Comparison of ENCODE assay signal across 8 cellular contexts in the genomic region with DNA sequence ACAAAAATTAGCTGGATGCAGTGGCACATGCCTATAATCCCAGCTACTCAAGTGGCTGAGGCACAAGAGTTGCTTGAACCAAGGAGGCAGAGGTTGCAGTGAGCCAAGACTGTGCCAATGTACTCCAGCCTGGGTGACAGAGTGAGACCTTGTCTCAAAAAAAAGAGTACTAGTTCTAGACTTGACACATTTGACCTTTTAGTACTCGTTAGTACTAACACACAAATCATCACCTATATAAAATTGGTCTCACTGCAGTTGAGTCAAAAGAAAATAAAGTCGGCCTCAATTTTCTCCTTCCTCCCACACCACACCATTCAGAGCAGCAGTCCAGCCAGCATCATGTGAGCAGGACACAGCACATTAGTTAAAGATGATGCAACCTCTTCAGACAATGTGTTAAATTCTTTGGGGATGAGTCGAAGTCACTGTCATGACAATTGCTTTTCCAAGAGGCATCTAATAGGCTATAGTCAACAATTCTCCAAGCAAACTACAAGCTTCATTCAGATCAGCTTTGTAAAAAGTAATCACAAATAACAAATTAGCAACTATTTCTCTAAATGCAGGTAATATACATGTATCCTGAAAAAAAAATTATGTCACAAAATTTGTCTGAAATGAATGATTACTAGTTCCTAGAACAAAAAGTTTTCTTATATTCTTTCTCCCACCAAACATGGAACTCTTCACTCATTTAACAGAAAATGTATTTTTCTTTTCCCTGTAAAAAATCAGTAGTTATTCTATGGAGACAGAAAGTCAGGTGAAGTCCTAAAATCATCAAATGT. TPM values are rescaled to one million over a fixed set of nuclear protein-coding genes. Genes with fewer than 3 reads are reported as not detected.
A peak's percentile ranks its signal among the peaks of the same experiment; 100 is the strongest.
DNase-seq lines count a peak whose midpoint lies in the region; ATAC-seq, FAIRE-seq and TF ChIP-seq lines count a peak whose summit lies in the region.
"Had no signal": no experiment of that assay in that cellular context is flagged by ENCODE, and none has a peak within 500 bp of the region (broad histone marks: within the 10 kb centered on the region; RNA-seq: fewer than 3 reads in every experiment).

No MANE protein-coding gene starts in this region.

- H3K4me1 Mint-ChIP-seq in naive thymus-derived CD4-positive, alpha-beta T cell: peaks cover 8 to 29% (median 16%) of the 10 kb centered on the region in 7 donors

- ATAC-seq in esophagus mucosa: peak; percentile 89
- ATAC-seq in naive thymus-derived CD4-positive, alpha-beta T cell: no peak
- ATAC-seq in HG03196 (IDR thresholded peaks at IDR 0.05; ENCODE audit: unreplicated experiment): no peak
- no peak for ATAC-seq in HG03095 (IDR thresholded peaks at IDR 0.05; ENCODE audit: unreplicated experiment)
- no peak for ATAC-seq in HG02623 (IDR thresholded peaks at IDR 0.05; ENCODE audit: unreplicated experiment)

- peak overlapping the region in 5 of 9 donors; percentile 5 to 67 (median 22) for H3K27ac Mint-ChIP-seq in naive thymus-derived CD4-positive, alpha-beta T cell

- no peak overlapping the region for H3K4me3 ChIP-seq in naive thymus-derived CD4-positive, alpha-beta T cell (ENCODE audit: low read length)

- H3K27me3 Mint-ChIP-seq in naive thymus-derived CD4-positive, alpha-beta T cell: no peaks in the 10 kb centered on the region

- POLR2A ChIA-PET in naive thymus-derived CD4-positive, alpha-beta T cell (lab: Charles Lee): no interaction called here

- no peaks in the 10 kb centered on the region for H3K4me1 ChIP-seq in naive thymus-derived CD4-positive, alpha-beta T cell (ENCODE audit: control insufficient read depth in 2 of 2, insufficient read depth in 2 of 2, low read length in 2 of 2)

- TF ChIP-seq POLR2A in H54 (IDR thresholded peaks at IDR 0.05; ENCODE audit: low read depth, low read length): no peak

- no peaks in the 10 kb centered on the region for H3K9me3 Mint-ChIP-seq in naive thymus-derived CD4-positive, alpha-beta T cell

- H3K36me3 Mint-ChIP-seq in naive thymus-derived CD4-positive, alpha-beta T cell: peaks cover 0 to 28% (median 13%) of the 10 kb centered on the region in 5 donors

- peak; percentile 94 for FAIRE-seq in H54 (lab: Jason Lieb, UNC)

- H3K36me3 ChIP-seq in naive thymus-derived CD4-positive, alpha-beta T cell (ENCODE audit: control insufficient read depth in 2 of 3, insufficient read depth in 3 of 3, low read length in 3 of 3): peaks cover 0 to 13% (median 5%) of the 10 kb centered on the region in 3 experiments

- CTCF ChIA-PET in naive thymus-derived CD4-positive, alpha-beta T cell (lab: Charles Lee): no interaction called here

- peak; percentile 52 for DNase-seq in H54 (ENCODE audit: insufficient read length, low spot score)
- peak; percentile 82 for DNase-seq in OCI-M1 (lab: John Stamatoyannopoulos, UW)
- no peak for DNase-seq in naive thymus-derived CD4-positive, alpha-beta T cell

- no peaks in the 10 kb centered on the region for H3K27me3 ChIP-seq in naive thymus-derived CD4-positive, alpha-beta T cell (ENCODE audit: control insufficient read depth in 2 of 2, insufficient read depth in 2 of 2, low read length in 2 of 2)

- H3K27ac ChIP-seq in naive thymus-derived CD4-positive, alpha-beta T cell (ENCODE audit: low read depth, low read length): no peak overlapping the region
- H3K27ac ChIP-seq: parathyroid adenoma had no signal

- intact Hi-C loops in naive thymus-derived CD4-positive, alpha-beta T cell (cut with micrococcal nuclease): no loop called here

- no peak overlapping the region for H3K4me3 Mint-ChIP-seq in naive thymus-derived CD4-positive, alpha-beta T cell

- no peaks in the 10 kb centered on the region for H3K9me3 ChIP-seq in naive thymus-derived CD4-positive, alpha-beta T cell (ENCODE audit: control insufficient read depth in 2 of 3, low read length in 3 of 3)

RNA-seq across cellular contexts. Expression of gene CLIP1, which starts 55.6 kb away (rescaled TPM):
- total RNA-seq in esophagus mucosa: 132 TPM
- total RNA-seq in naive thymus-derived CD4-positive, alpha-beta T cell: 10 to 100 TPM; 54.7 to 89.3 (median 65.1) TPM
- polyA plus RNA-seq in naive thymus-derived CD4-positive, alpha-beta T cell: 10 to 100 TPM; 13.6 to 25.8 TPM

Comparison
In these comparisons a context has a peak if more than half of its experiments do, and no peak if none do; other contexts are left out.
1. DNase-seq: peak in H54 (single experiment) and OCI-M1 (single experiment); none in naive thymus-derived CD4-positive, alpha-beta T cell (0 of 9).